Comparison of ENCODE assay signal across 8 cellular contexts in genomic region chr19:43901395-43902390, GRCh38. TPM values are rescaled to one million over a fixed set of nuclear protein-coding genes. Genes with fewer than 3 reads are reported as not detected.
DNase-seq lines count a peak whose midpoint lies in the region; ATAC-seq and TF ChIP-seq lines count a peak whose summit lies in the region.

No MANE protein-coding gene starts in this region.

- no peak overlapping the region for H2BK120ac ChIP-seq in neuronal stem cell (ENCODE audit: low read depth, low read length)

- H3K27me3 ChIP-seq in SJSA1 (replicated peaks) (no peaks in the 10 kb centered on the region), neuronal stem cell (ENCODE audit: control insufficient read depth in 3 of 3, insufficient read depth in 3 of 3, low read depth in 1 of 3, low read length in 3 of 3) (no peaks in the 10 kb centered on the region)

- no peak for TF ChIP-seq CTCF in GM10266 (IDR thresholded peaks at IDR 0.05; ENCODE audit: control insufficient read depth, insufficient read depth, low read depth, missing control alignments)

- no peak overlapping the region for H3K27ac ChIP-seq in SJSA1
- no peak overlapping the region for H3K27ac ChIP-seq in neuronal stem cell (replicated peaks; ENCODE audit: low read length)

- H3K9me3 Mint-ChIP-seq in activated naive CD4-positive, alpha-beta T cell treated with anti-CD3 and anti-CD28 coated beads, Interleukin-2, amount 50 U/mL, for 24 hours = peaks cover 57% of the 10 kb centered on the region
- peaks cover 64 to 86% of the 10 kb centered on the region in 2 donors for H3K9me3 Mint-ChIP-seq in stimulated activated naive CD8-positive, alpha-beta T cell treated with anti-CD3 and anti-CD28 coated beads, Interleukin-15, amount 100 ng/mL, for 72 hours

- H3K23ac ChIP-seq in neuronal stem cell (ENCODE audit: low read depth, low read length, poor library complexity) = peak overlapping the region; percentile 32

- peak overlapping the region; percentile 90 for H3K4me2 ChIP-seq in neuronal stem cell (ENCODE audit: insufficient read depth, low read length, poor library complexity, severe bottlenecking)

- peaks cover 61% of the 10 kb centered on the region for H3K36me3 Mint-ChIP-seq in activated naive CD4-positive, alpha-beta T cell treated with anti-CD3 and anti-CD28 coated beads, Interleukin-2, amount 50 U/mL, for 24 hours

- H3K4me1 ChIP-seq in SJSA1 (replicated peaks) (0 out of 2 replicates have a peak, but pooled peaks cover 5% of the 10 kb centered on the region), neuronal stem cell (ENCODE audit: control insufficient read depth in 2 of 2, insufficient read depth in 1 of 2, low read depth in 1 of 2, low read length in 2 of 2) (peaks cover 0 to 4% of the 10 kb centered on the region in 2 donors)

- H3K4ac ChIP-seq in neuronal stem cell (ENCODE audit: low read length) = no peak overlapping the region

- H3K79me1 ChIP-seq in neuronal stem cell (ENCODE audit: low read depth, low read length) = no peaks in the 10 kb centered on the region

- H3K9ac ChIP-seq in neuronal stem cell (ENCODE audit: low read depth, low read length, poor library complexity) = peak overlapping the region; percentile 82

- no peaks in the 10 kb centered on the region for H3K27me3 Mint-ChIP-seq in activated naive CD4-positive, alpha-beta T cell treated with anti-CD3 and anti-CD28 coated beads, Interleukin-2, amount 50 U/mL, for 24 hours
- no peaks in the 10 kb centered on the region for H3K27me3 Mint-ChIP-seq in stimulated activated naive CD8-positive, alpha-beta T cell treated with anti-CD3 and anti-CD28 coated beads, Interleukin-15, amount 100 ng/mL, for 72 hours

- peaks cover 22% of the 10 kb centered on the region; the same call in 1 of the 2 replicates for H3K9me3 ChIP-seq in SJSA1 (replicated peaks)
- H3K9me3 ChIP-seq in neuronal stem cell (replicated peaks in 1 of 2; ENCODE audit: control insufficient read depth in 2 of 2, insufficient read depth in 1 of 2, low read depth in 1 of 2, low read length in 2 of 2) = peaks cover 9 to 52% of the 10 kb centered on the region in 2 donors

- no CpG with 5 or more reads among the region's 39 CpGs for WGBS in neuronal stem cell (ENCODE audit: extremely low coverage in 2 of 2, insufficient read length in 2 of 2, insufficient replicate concordance in 1 of 2), 2 donors

- no peak overlapping the region for H2BK12ac ChIP-seq in neuronal stem cell (ENCODE audit: low read length)

- no peak overlapping the region for H2AK5ac ChIP-seq in neuronal stem cell (ENCODE audit: low read depth, low read length)

- H3K36me3 ChIP-seq in SJSA1 = no peaks in the 10 kb centered on the region
- H3K36me3 ChIP-seq in neuronal stem cell (replicated peaks in 1 of 2; ENCODE audit: control insufficient read depth in 2 of 2, insufficient read depth in 2 of 2, low read length in 2 of 2) = peaks cover 0 to 6% of the 10 kb centered on the region in 2 donors

- H2BK15ac ChIP-seq in neuronal stem cell (ENCODE audit: low read length) = no peak overlapping the region

- H3K4me3 Mint-ChIP-seq in activated naive CD4-positive, alpha-beta T cell treated with anti-CD3 and anti-CD28 coated beads, Interleukin-2, amount 50 U/mL, for 24 hours = peak overlapping the region; percentile 92
- H3K4me3 Mint-ChIP-seq in stimulated activated naive CD8-positive, alpha-beta T cell treated with anti-CD3 and anti-CD28 coated beads, Interleukin-15, amount 100 ng/mL, for 72 hours = peak overlapping the region; percentile 95 to 98

- peak overlapping the region; percentile 45 for H3K4me3 ChIP-seq in SJSA1
- peak overlapping the region; percentile 60 to 81 for H3K4me3 ChIP-seq in neuronal stem cell (ENCODE audit: low read length in 2 of 2)

- H3K4me1 Mint-ChIP-seq in activated naive CD4-positive, alpha-beta T cell treated with anti-CD3 and anti-CD28 coated beads, Interleukin-2, amount 50 U/mL, for 24 hours = peaks cover 19% of the 10 kb centered on the region
- H3K4me1 Mint-ChIP-seq in stimulated activated naive CD8-positive, alpha-beta T cell treated with anti-CD3 and anti-CD28 coated beads, Interleukin-15, amount 100 ng/mL, for 72 hours = peaks cover 23% of the 10 kb centered on the region

- peak overlapping the region; percentile 24 for H4K91ac ChIP-seq in neuronal stem cell (ENCODE audit: low read depth, low read length, poor library complexity)

- H2AFZ ChIP-seq in neuronal stem cell (ENCODE audit: low read length) = peak overlapping the region; percentile 92

- peak overlapping the region; percentile 76 for H3K27ac Mint-ChIP-seq in activated naive CD4-positive, alpha-beta T cell treated with anti-CD3 and anti-CD28 coated beads, Interleukin-2, amount 50 U/mL, for 24 hours
- H3K27ac Mint-ChIP-seq in stimulated activated naive CD8-positive, alpha-beta T cell treated with anti-CD3 and anti-CD28 coated beads, Interleukin-15, amount 100 ng/mL, for 72 hours = peak overlapping the region; percentile 85 to 95

- H4K8ac ChIP-seq in neuronal stem cell (ENCODE audit: low read depth, low read length) = peak overlapping the region; percentile 97

- ATAC-seq in HG03095 (IDR thresholded peaks at IDR 0.05; ENCODE audit: unreplicated experiment) = peak; percentile 66
- peak; percentile 92 for ATAC-seq in stimulated activated naive CD8-positive, alpha-beta T cell treated with anti-CD3 and anti-CD28 coated beads, Interleukin-15, amount 100 ng/mL, for 72 hours

- DNase-seq in GM10266 (ENCODE audit: extremely low spot score) (peak; percentile 74), SJSA1 (ENCODE audit: low read depth in 1 of 2, low spot score in 2 of 2) (peak; percentile 68 to 81), glomerular endothelial cell (ENCODE audit: extremely low read depth, low read depth, low spot score) (peak; percentile 67), neuronal stem cell (ENCODE audit: low spot score) (peak; percentile 75), NCI-H526 (lab: John Stamatoyannopoulos, UW) (no peak)
- peak; percentile 61 to 67 for DNase-seq in stimulated activated naive CD8-positive, alpha-beta T cell treated with anti-CD3 and anti-CD28 coated beads, Interleukin-15, amount 100 ng/mL, for 72 hours

- no peak overlapping the region for H2BK5ac ChIP-seq in neuronal stem cell (ENCODE audit: low read length)

- peak overlapping the region; percentile 66 for H3K18ac ChIP-seq in neuronal stem cell (ENCODE audit: low read length)

- H3K14ac ChIP-seq in neuronal stem cell (ENCODE audit: low read length) = peak overlapping the region; percentile 33

RNA-seq across cellular contexts. Expression of gene ZNF404, which starts 17.9 kb away (rescaled TPM):
- total RNA-seq in SJSA1 (2014; rRNA removed; shearing (Covaris generic)) = 1.1 and 1.5 TPM in 2 replicates
- total RNA-seq in glomerular endothelial cell = 0.93 and 2.4 TPM in 2 replicates
- polyA plus RNA-seq in neuronal stem cell (2013, experiment 1 of 2) = 6.1 TPM
- polyA plus RNA-seq in neuronal stem cell (2013, experiment 2 of 2) = 6.7 TPM

RNA-seq across cellular contexts. Expression of gene ZNF45, which starts 33.4 kb away (rescaled TPM):
- 13.7 and 21.1 TPM in 2 replicates for total RNA-seq in SJSA1 (2014; rRNA removed; shearing (Covaris generic))
- total RNA-seq in glomerular endothelial cell = 8.0 and 10.2 TPM in 2 replicates
- polyA plus RNA-seq in neuronal stem cell (2013, experiment 1 of 2) = 8.3 TPM
- 8.7 TPM for polyA plus RNA-seq in neuronal stem cell (2013, experiment 2 of 2)

RNA-seq across cellular contexts. Expression of gene ZNF221, which starts 49.3 kb away (rescaled TPM):
- total RNA-seq in SJSA1 (2014; rRNA removed; shearing (Covaris generic)) = 2.0 and 5.4 TPM in 2 replicates
- 4.1 and 5.1 TPM in 2 replicates for total RNA-seq in glomerular endothelial cell
- 2.0 TPM for polyA plus RNA-seq in neuronal stem cell (2013, experiment 1 of 2)
- polyA plus RNA-seq in neuronal stem cell (2013, experiment 2 of 2) = 1.8 TPM

Comparison
In these comparisons a context has a peak if more than half of its experiments do, and no peak if none do; other contexts are left out.
1. DNase-seq: peak in GM10266 (single experiment), SJSA1 (2 of 2), glomerular endothelial cell (single experiment), neuronal stem cell (single experiment) and stimulated activated naive CD8-positive, alpha-beta T cell treated with anti-CD3 and anti-CD28 coated beads, Interleukin-15, amount 100 ng/mL, for 72 hours (2 of 2); none in NCI-H526 (0 of 2).